In the genomic region with DNA sequence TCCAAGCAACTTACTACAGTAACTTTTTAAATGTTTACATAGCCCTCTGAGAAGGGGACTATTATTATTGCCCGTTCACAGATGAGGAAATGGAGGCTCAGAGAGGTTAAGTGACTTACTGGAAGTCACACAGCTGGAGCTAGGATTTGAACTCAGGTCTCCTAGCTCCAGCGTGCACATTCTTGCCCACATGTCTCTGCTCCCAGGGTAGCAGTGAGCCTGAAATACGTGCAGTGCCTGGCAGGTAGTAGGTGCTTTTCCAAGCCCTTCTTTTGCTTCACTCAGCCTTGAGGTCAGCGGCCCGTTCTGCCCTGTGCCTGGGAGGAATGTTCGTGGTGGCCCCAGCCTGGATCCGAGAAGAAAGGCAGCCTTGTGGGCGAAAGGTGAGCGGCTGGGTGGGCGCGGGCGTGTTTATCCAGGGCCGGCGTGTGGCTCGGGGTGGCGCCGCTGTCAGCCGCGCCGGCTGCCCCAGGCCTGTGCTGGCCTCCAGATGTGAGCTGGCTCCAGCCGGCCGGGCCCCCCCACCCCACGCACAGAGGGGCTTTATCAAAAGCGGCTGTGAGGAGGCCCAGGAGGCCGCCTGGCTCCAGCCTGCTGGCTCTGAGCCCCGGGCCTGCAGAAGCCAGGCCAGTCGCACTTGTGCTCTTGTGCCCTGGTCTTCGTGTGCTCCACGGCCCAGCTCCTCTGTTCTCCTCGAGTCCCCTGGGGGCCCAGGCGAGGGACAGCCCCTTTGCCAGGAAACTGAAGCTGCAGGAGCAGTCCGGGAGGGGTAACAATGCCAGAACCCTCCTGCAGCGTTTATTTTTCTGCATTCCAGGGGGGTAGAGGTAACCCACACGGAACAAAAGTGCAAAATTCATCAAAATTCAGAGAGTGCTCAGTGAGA, we compare ENCODE assay signal across 10 cellular contexts. TPM values are rescaled to one million over a fixed set of nuclear protein-coding genes. Genes with fewer than 3 reads are reported as not detected.
A peak's percentile ranks its signal among the peaks of the same experiment; 100 is the strongest.
DNase-seq lines count a peak whose midpoint lies in the region; ATAC-seq, FAIRE-seq and TF ChIP-seq lines count a peak whose summit lies in the region.
"Had no signal": no experiment of that assay in that cellular context is flagged by ENCODE, and none has a peak within 500 bp of the region (broad histone marks: within the 10 kb centered on the region; RNA-seq: fewer than 3 reads in every experiment).

No MANE protein-coding gene starts in this region.

- TF ChIP-seq EP300 in Ishikawa (IDR thresholded peaks at IDR 0.05; ENCODE audit: borderline replicate concordance) = no peak
- peak; percentile 35 to 55; a peak in 2 of 4 replicates for TF ChIP-seq EP300 in HepG2 (IDR thresholded peaks at IDR 0.05; ENCODE audit: low read depth in 2 of 2, low read length in 2 of 2)
- TF ChIP-seq EP300 in HepG2 (CRISPR knock-in tag; IDR thresholded peaks at IDR 0.05; ENCODE audit: borderline replicate concordance) = no peak

- no peaks in the 10 kb centered on the region for H3K36me3 ChIP-seq in HepG2 (replicated peaks in 1 of 2; ENCODE audit: control insufficient read depth in 1 of 2, insufficient read depth in 2 of 2, low read length in 2 of 2)

- under 1% methylated on average over 23 of the region's 34 CpGs for WGBS in HepG2 (ENCODE audit: low lambda C conversion rate)

- TF ChIP-seq POLR2A in HepG2 (IDR thresholded peaks at IDR 0.05; ENCODE audit: insufficient read depth in 1 of 2, low read depth in 2 of 2, low read length in 2 of 2) = no peak

- CTCF ChIA-PET in HepG2 (lab: Yijun Ruan, JAX; ENCODE audit: low intra/inter-chr PET ratio, low total read pairs) = interaction anchor here (1.2 kb wide), 1 partner anchor 31 kb away, joined by 3 read pairs; no protein-coding TSS in a partner anchor

- ATAC-seq in HepG2 (peak; percentile 73), GM21737 (IDR thresholded peaks at IDR 0.05; ENCODE audit: unreplicated experiment) (no peak)

- H3K4me1 ChIP-seq in HepG2 (ENCODE audit: insufficient read depth, low read length) = peaks cover 51% of the 10 kb centered on the region

- no peak; the same call in 1 of the 2 replicates for TF ChIP-seq CTCF in HepG2 (CRISPR knock-in tag; IDR thresholded peaks at IDR 0.05)

- peak; percentile 15 for FAIRE-seq in HepG2 (lab: Jason Lieb, UNC)
- FAIRE-seq: endothelial cell of umbilical vein had no signal

- peak; percentile 67 for DNase-seq in HepG2 (ENCODE audit: low spot score)
- DNase-seq in superior temporal gyrus (ENCODE audit: extremely low spot score) = peak; percentile 73
- DNase-seq in iPS-NIHi11 (ENCODE audit: low spot score) = no peak
- no peak for DNase-seq in NOMO-1 treated with dmso at 0.1 percent for 144 hours (lab: John Stamatoyannopoulos, UW; ENCODE audit: unreplicated experiment)
- no peak for DNase-seq in OCI-M2 (lab: John Stamatoyannopoulos, UW; ENCODE audit: unreplicated experiment)
- DNase-seq: PC-3 had no signal

- peak overlapping the region; percentile 38 to 71 (median 49) for H3K4me3 ChIP-seq in HepG2 (replicated peaks in 1 of 3; ENCODE audit: insufficient read depth in 1 of 3, low read depth in 2 of 3, low read length in 3 of 3)

- H4K20me1 ChIP-seq in HepG2 (ENCODE audit: insufficient read depth, low read length) = no peaks in the 10 kb centered on the region

- BruUV-seq in HepG2 (replicated peaks; lab: Mats Ljungman, UMichigan) = no TSS peak

- H3K79me2 ChIP-seq in HepG2 (ENCODE audit: insufficient read depth, low read length) = no peaks in the 10 kb centered on the region

- POLR2A ChIA-PET in HepG2 (lab: Yijun Ruan, JAX) = no interaction called here

- intact Hi-C loops in HepG2 (cut with micrococcal nuclease; ENCODE audit: unreplicated experiment) = loop anchor here (2.0 kb wide), 1 partner anchor 16 kb away; no protein-coding TSS in a partner anchor

- peak overlapping the region; percentile 95 for H3K4me2 ChIP-seq in HepG2 (ENCODE audit: low read depth, low read length)

- H3K27me3 ChIP-seq in HepG2 (ENCODE audit: control insufficient read depth in 1 of 2, insufficient read depth in 2 of 2, low read length in 2 of 2) = peaks cover 0 to 20% of the 10 kb centered on the region in 2 experiments; a peak in 3 of 5 replicates

- H3K9ac ChIP-seq in HepG2 (ENCODE audit: insufficient read depth, low read depth, low read length) = peak overlapping the region; percentile 26; the same call in 1 of the 2 replicates

- TF ChIP-seq RAD21 in Ishikawa (IDR thresholded peaks at IDR 0.05; ENCODE audit: low read depth) (no peak), HepG2 (CRISPR knock-in tag; IDR thresholded peaks at IDR 0.05) (no peak)

- no peak overlapping the region for H2AFZ ChIP-seq in HepG2 (ENCODE audit: low read length)

- H3K9me3 ChIP-seq in HepG2 (ENCODE audit: low read length) = no peaks in the 10 kb centered on the region

- in situ Hi-C loops in HepG2 (cut with HindIII; ENCODE audit: extremely low pct_ligation_motif_present, low pct_unique_long_range_greater_than_20kb) = no loop called here

- H3K27ac ChIP-seq in cingulate gyrus (ENCODE audit: low read depth, low read length) (peak overlapping the region; percentile 85), HepG2 (ENCODE audit: extremely low read length, insufficient read depth, low read length) (no peak overlapping the region)

TF ChIP-seq in Ishikawa, 13 proteins besides CTCF, POLR2A, EP300 and RAD21 (continues in another document):
- TF ChIP-seq TAF1 (IDR thresholded peaks at IDR 0.05; ENCODE audit: low read depth) (no peak), USF1 (IDR thresholded peaks at IDR 0.05) (no peak), TEAD4 (IDR thresholded peaks at IDR 0.05) (peak; percentile 36; the same call in 1 of the 2 replicates), ZBTB7A (IDR thresholded peaks at IDR 0.05; ENCODE audit: low read depth) (peak; percentile 77; the same call in 1 of the 2 replicates), CEBPB (IDR thresholded peaks at IDR 0.05) (no peak), YY1 (IDR thresholded peaks at IDR 0.05; ENCODE audit: low read depth) (no peak), FOXM1 (IDR thresholded peaks at IDR 0.05; ENCODE audit: borderline replicate concordance, low read depth) (no peak)

TF ChIP-seq in HepG2, 621 proteins besides CTCF, POLR2A, EP300 and RAD21 (continues in another document):
- TF ChIP-seq ZNF615 (CRISPR knock-in tag; IDR thresholded peaks at IDR 0.05; ENCODE audit: borderline replicate concordance) = no peak
- 0 out of 2 replicates have a peak, but pooled peaks have one; percentile 57 for TF ChIP-seq HDAC6 (IDR thresholded peaks at IDR 0.05; ENCODE audit: low read depth, low read length)
- no peak for TF ChIP-seq ZBTB8A (CRISPR knock-in tag; IDR thresholded peaks at IDR 0.05; ENCODE audit: borderline replicate concordance, low read depth)
- TF ChIP-seq ZNF777 (CRISPR knock-in tag; IDR thresholded peaks at IDR 0.05) = peak; percentile 44; the same call in 1 of the 2 replicates
- TF ChIP-seq, protein P1, sequence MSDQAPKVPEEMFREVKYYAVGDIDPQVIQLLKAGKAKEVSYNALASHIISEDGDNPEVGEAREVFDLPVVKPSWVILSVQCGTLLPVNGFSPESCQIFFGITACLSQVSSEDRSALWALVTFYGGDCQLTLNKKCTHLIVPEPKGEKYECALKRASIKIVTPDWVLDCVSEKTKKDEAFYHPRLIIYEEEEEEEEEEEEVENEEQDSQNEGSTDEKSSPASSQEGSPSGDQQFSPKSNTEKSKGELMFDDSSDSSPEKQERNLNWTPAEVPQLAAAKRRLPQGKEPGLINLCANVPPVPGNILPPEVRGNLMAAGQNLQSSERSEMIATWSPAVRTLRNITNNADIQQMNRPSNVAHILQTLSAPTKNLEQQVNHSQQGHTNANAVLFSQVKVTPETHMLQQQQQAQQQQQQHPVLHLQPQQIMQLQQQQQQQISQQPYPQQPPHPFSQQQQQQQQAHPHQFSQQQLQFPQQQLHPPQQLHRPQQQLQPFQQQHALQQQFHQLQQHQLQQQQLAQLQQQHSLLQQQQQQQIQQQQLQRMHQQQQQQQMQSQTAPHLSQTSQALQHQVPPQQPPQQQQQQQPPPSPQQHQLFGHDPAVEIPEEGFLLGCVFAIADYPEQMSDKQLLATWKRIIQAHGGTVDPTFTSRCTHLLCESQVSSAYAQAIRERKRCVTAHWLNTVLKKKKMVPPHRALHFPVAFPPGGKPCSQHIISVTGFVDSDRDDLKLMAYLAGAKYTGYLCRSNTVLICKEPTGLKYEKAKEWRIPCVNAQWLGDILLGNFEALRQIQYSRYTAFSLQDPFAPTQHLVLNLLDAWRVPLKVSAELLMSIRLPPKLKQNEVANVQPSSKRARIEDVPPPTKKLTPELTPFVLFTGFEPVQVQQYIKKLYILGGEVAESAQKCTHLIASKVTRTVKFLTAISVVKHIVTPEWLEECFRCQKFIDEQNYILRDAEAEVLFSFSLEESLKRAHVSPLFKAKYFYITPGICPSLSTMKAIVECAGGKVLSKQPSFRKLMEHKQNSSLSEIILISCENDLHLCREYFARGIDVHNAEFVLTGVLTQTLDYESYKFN (CRISPR knock-in tag; conservative IDR thresholded peaks at IDR 0.05) = peak; percentile 50
- peak; percentile 88; the same call in 1 of the 2 replicates for TF ChIP-seq NCOA1 (CRISPR knock-in tag; IDR thresholded peaks at IDR 0.05)
- 0 out of 2 replicates have a peak, but pooled peaks have one; percentile 76 for TF ChIP-seq MTF2 (CRISPR knock-in tag; IDR thresholded peaks at IDR 0.05; ENCODE audit: borderline replicate concordance)
- TF ChIP-seq BORCS8-MEF2B (CRISPR knock-in tag; IDR thresholded peaks at IDR 0.05) = peak; percentile 81

RNA-seq across cellular contexts. Expression of gene UBE2V1, which starts 58.1 kb away (rescaled TPM):
- total RNA-seq in HepG2 (2016; rRNA removed; fragmentation: Illumina TruSeq; extraction: Trizol) = 81.3 and 85.1 TPM in 2 replicates
- total RNA-seq in HepG2 (2016; cell fraction: cytosol; rRNA removed; fragmentation: Illumina TruSeq; extraction: Trizol; ENCODE audit: low read depth) = 39.8 and 41.0 TPM in 2 replicates
- total RNA-seq in HepG2 (2016; cell fraction: insoluble cytoplasmic fraction; rRNA removed; fragmentation: Illumina TruSeq; extraction: Trizol) = 75.7 and 82.4 TPM in 2 replicates
- 77.9 and 85.1 TPM in 2 replicates for total RNA-seq in HepG2 (2016; cell fraction: membrane; rRNA removed; fragmentation: Illumina TruSeq; extraction: Trizol)
- total RNA-seq in HepG2 (2016; cell fraction: nucleus; rRNA removed; fragmentation: Illumina TruSeq; extraction: Trizol) = 90.9 and 96.1 TPM in 2 replicates
- 102 and 132 TPM in 2 replicates for polyA plus RNA-seq in HepG2 (2011; rRNA removed)
- 86.6 and 115 TPM in 2 replicates for polyA plus RNA-seq in HepG2 (2011; cell fraction: cytosol; rRNA removed)
- 112 and 127 TPM in 2 replicates for polyA plus RNA-seq in HepG2 (2011; cell fraction: nucleus; rRNA removed)
- 131 and 175 TPM in 2 replicates for polyA plus RNA-seq in HepG2 (2012)
- polyA plus RNA-seq in HepG2 (2016; cell fraction: cytosol; fragmentation: Illumina TruSeq; extraction: Trizol; ENCODE audit: low read depth) = 88.5 and 88.7 TPM in 2 replicates
- polyA plus RNA-seq in HepG2 (2016; cell fraction: insoluble cytoplasmic fraction; fragmentation: Illumina TruSeq; extraction: Trizol; ENCODE audit: low read depth) = 203 and 260 TPM in 2 replicates
- 179 and 185 TPM in 2 replicates for polyA plus RNA-seq in HepG2 (2016; cell fraction: membrane; fragmentation: Illumina TruSeq; extraction: Trizol; ENCODE audit: low read depth)
- polyA plus RNA-seq in HepG2 (2016; cell fraction: nucleus; fragmentation: Illumina TruSeq; extraction: Trizol; ENCODE audit: insufficient read depth, low read depth) = 152 and 171 TPM in 2 replicates
- polyA minus RNA-seq in HepG2 (2011; rRNA and poly(A)+ RNA removed; ENCODE audit: low replicate concordance) = 54.3 and 62.1 TPM in 2 replicates
- 50.5 and 51.3 TPM in 2 replicates for polyA minus RNA-seq in HepG2 (2011; cell fraction: cytosol; rRNA and poly(A)+ RNA removed)
- polyA minus RNA-seq in HepG2 (2011; cell fraction: nucleus; rRNA and poly(A)+ RNA removed) = 273 and 299 TPM in 2 replicates

Comparison
In these comparisons a context has a peak if more than half of its experiments do, and no peak if none do; other contexts are left out.
1. DNase-seq: peak in HepG2 (single experiment) and superior temporal gyrus (single experiment); none in iPS-NIHi11 (single experiment), NOMO-1 treated with dmso at 0.1 percent for 144 hours (single experiment) and OCI-M2 (single experiment).